ENCODE assay signal across 1 cellular context in the genomic region with DNA sequence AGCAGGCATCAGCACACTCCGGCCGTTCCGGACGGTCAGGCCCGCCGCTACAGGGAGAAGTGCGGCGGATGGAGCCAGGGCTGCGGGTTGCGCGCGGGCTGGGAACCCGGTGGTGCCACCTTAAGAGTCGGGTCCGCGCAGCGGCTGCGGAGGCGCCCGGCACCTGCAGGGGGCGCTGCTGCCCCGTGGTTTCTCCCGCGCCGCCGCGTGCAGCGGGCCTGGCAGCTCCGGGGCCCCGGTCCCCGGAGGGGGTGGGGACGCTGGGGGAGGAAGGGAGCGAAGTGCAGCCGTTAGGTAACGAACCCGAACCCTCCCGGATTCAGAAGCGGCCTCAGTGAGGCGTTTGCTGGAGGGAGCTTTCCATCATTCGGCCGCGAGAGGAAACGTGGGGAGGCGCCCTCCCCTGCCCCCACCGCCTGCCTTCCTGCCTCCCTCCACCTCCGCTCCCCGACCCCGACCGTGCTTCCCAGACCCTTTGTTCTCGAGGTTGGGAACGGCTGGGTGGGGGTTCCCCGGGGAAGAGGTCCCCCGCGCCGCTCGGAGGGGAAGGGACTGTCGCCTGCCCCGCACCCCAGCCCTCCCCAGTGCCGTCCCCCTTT.
A peak's percentile ranks its signal among the peaks of the same experiment; 100 is the strongest.
TF ChIP-seq lines count a peak whose summit lies in the region.

No MANE protein-coding gene starts in this region.

TF ChIP-seq in K562, 482 proteins besides CTCF, POLR2A, EP300 and RAD21 (continued from another document and continues in another):
- TF ChIP-seq, protein P1, sequence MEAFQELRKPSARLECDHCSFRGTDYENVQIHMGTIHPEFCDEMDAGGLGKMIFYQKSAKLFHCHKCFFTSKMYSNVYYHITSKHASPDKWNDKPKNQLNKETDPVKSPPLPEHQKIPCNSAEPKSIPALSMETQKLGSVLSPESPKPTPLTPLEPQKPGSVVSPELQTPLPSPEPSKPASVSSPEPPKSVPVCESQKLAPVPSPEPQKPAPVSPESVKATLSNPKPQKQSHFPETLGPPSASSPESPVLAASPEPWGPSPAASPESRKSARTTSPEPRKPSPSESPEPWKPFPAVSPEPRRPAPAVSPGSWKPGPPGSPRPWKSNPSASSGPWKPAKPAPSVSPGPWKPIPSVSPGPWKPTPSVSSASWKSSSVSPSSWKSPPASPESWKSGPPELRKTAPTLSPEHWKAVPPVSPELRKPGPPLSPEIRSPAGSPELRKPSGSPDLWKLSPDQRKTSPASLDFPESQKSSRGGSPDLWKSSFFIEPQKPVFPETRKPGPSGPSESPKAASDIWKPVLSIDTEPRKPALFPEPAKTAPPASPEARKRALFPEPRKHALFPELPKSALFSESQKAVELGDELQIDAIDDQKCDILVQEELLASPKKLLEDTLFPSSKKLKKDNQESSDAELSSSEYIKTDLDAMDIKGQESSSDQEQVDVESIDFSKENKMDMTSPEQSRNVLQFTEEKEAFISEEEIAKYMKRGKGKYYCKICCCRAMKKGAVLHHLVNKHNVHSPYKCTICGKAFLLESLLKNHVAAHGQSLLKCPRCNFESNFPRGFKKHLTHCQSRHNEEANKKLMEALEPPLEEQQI (IDR thresholded peaks at IDR 0.05) = no peak
- TF ChIP-seq, protein P2, sequence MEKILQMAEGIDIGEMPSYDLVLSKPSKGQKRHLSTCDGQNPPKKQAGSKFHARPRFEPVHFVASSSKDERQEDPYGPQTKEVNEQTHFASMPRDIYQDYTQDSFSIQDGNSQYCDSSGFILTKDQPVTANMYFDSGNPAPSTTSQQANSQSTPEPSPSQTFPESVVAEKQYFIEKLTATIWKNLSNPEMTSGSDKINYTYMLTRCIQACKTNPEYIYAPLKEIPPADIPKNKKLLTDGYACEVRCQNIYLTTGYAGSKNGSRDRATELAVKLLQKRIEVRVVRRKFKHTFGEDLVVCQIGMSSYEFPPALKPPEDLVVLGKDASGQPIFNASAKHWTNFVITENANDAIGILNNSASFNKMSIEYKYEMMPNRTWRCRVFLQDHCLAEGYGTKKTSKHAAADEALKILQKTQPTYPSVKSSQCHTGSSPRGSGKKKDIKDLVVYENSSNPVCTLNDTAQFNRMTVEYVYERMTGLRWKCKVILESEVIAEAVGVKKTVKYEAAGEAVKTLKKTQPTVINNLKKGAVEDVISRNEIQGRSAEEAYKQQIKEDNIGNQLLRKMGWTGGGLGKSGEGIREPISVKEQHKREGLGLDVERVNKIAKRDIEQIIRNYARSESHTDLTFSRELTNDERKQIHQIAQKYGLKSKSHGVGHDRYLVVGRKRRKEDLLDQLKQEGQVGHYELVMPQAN (IDR thresholded peaks at IDR 0.05; ENCODE audit: borderline replicate concordance) = 0 out of 2 replicates have a peak, but pooled peaks have one; percentile 47
- TF ChIP-seq EHMT2 (IDR thresholded peaks at IDR 0.05) (no peak), CXXC5 (CRISPR knock-in tag; IDR thresholded peaks at IDR 0.05) (peak; percentile 79), SAFB (IDR thresholded peaks at IDR 0.05; ENCODE audit: borderline replicate concordance, low read depth, low read length) (0 out of 2 replicates have a peak, but pooled peaks have one; percentile 26), YBX1 (IDR thresholded peaks at IDR 0.05) (no peak), EWSR1 (IDR thresholded peaks at IDR 0.05; ENCODE audit: borderline replicate concordance, low read depth, partially characterized antibody) (no peak), SOX6 (IDR thresholded peaks at IDR 0.05) (peak; percentile 25; the same call in 1 of the 2 replicates), ZKSCAN3 (CRISPR knock-in tag; IDR thresholded peaks at IDR 0.05) (no peak), ZBTB1 (CRISPR knock-in tag; IDR thresholded peaks at IDR 0.05; ENCODE audit: borderline replicate concordance, low read depth) (no peak), DPF2 (IDR thresholded peaks at IDR 0.05) (no peak), PTBP1 (IDR thresholded peaks at IDR 0.05; ENCODE audit: low read depth, low read length) (no peak), ZNF780A (CRISPR knock-in tag; IDR thresholded peaks at IDR 0.05) (no peak), ZNF586 (CRISPR knock-in tag; conservative IDR thresholded peaks at IDR 0.05) (no peak), PHF8 (IDR thresholded peaks at IDR 0.05; ENCODE audit: borderline replicate concordance, low read length) (peak; percentile 46; the same call in 1 of the 2 replicates), SMAD3 (CRISPR knock-in tag; conservative IDR thresholded peaks at IDR 0.05) (no peak), ZNF174 (CRISPR knock-in tag; IDR thresholded peaks at IDR 0.05) (no peak), ZNF197 (CRISPR knock-in tag; IDR thresholded peaks at IDR 0.05; ENCODE audit: low read depth) (no peak), SAP30 (IDR thresholded peaks at IDR 0.05; ENCODE audit: borderline replicate concordance, insufficient read depth, low read depth, low read length, poor library complexity, severe bottlenecking) (no peak), CBX8 (IDR thresholded peaks at IDR 0.05; ENCODE audit: borderline replicate concordance, extremely low read depth, low read depth, low read length, poor library complexity, severe bottlenecking) (no peak), CBFA2T3 (IDR thresholded peaks at IDR 0.05) (no peak), SUPT5H (IDR thresholded peaks at IDR 0.05) (peak; percentile 53), ZNF57 (CRISPR knock-in tag; IDR thresholded peaks at IDR 0.05) (no peak), KDM1A (IDR thresholded peaks at IDR 0.05) (no peak), ADNP (tag; IDR thresholded peaks at IDR 0.05) (no peak), MEIS2 (IDR thresholded peaks at IDR 0.05; ENCODE audit: partially characterized antibody) (no peak), ZNF217 (CRISPR knock-in tag; IDR thresholded peaks at IDR 0.05) (no peak), HDAC1 (IDR thresholded peaks at IDR 0.05) (no peak; a peak in 1 of 4 replicates), NFRKB (IDR thresholded peaks at IDR 0.05; ENCODE audit: low read depth) (no peak; the same call in 1 of the 2 replicates), SAFB2 (IDR thresholded peaks at IDR 0.05; ENCODE audit: borderline replicate concordance, low read depth, low read length, severe bottlenecking) (no peak), POLR2H (tag; IDR thresholded peaks at IDR 0.05; ENCODE audit: low read depth) (no peak), CREB1 (IDR thresholded peaks at IDR 0.05) (no peak), CREB1 (CRISPR knock-in tag; IDR thresholded peaks at IDR 0.05) (no peak), CCNT2 (IDR thresholded peaks at IDR 0.05; ENCODE audit: borderline replicate concordance, extremely low read depth, insufficient read length, low read depth, low read length) (peak; percentile 90), HEY1 (CRISPR knock-in tag; IDR thresholded peaks at IDR 0.05; ENCODE audit: borderline replicate concordance) (no peak), SNIP1 (IDR thresholded peaks at IDR 0.05; ENCODE audit: low read depth) (no peak), NELFE (IDR thresholded peaks at IDR 0.05; ENCODE audit: insufficient read depth, insufficient read length) (no peak)
- TF ChIP-seq, protein P3, sequence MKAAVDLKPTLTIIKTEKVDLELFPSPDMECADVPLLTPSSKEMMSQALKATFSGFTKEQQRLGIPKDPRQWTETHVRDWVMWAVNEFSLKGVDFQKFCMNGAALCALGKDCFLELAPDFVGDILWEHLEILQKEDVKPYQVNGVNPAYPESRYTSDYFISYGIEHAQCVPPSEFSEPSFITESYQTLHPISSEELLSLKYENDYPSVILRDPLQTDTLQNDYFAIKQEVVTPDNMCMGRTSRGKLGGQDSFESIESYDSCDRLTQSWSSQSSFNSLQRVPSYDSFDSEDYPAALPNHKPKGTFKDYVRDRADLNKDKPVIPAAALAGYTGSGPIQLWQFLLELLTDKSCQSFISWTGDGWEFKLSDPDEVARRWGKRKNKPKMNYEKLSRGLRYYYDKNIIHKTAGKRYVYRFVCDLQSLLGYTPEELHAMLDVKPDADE (conservative IDR thresholded peaks at IDR 0.05; ENCODE audit: control insufficient read depth, low read depth, low read length) = no peak; the same call in 1 of the 2 replicates
- TF ChIP-seq, protein P4, sequence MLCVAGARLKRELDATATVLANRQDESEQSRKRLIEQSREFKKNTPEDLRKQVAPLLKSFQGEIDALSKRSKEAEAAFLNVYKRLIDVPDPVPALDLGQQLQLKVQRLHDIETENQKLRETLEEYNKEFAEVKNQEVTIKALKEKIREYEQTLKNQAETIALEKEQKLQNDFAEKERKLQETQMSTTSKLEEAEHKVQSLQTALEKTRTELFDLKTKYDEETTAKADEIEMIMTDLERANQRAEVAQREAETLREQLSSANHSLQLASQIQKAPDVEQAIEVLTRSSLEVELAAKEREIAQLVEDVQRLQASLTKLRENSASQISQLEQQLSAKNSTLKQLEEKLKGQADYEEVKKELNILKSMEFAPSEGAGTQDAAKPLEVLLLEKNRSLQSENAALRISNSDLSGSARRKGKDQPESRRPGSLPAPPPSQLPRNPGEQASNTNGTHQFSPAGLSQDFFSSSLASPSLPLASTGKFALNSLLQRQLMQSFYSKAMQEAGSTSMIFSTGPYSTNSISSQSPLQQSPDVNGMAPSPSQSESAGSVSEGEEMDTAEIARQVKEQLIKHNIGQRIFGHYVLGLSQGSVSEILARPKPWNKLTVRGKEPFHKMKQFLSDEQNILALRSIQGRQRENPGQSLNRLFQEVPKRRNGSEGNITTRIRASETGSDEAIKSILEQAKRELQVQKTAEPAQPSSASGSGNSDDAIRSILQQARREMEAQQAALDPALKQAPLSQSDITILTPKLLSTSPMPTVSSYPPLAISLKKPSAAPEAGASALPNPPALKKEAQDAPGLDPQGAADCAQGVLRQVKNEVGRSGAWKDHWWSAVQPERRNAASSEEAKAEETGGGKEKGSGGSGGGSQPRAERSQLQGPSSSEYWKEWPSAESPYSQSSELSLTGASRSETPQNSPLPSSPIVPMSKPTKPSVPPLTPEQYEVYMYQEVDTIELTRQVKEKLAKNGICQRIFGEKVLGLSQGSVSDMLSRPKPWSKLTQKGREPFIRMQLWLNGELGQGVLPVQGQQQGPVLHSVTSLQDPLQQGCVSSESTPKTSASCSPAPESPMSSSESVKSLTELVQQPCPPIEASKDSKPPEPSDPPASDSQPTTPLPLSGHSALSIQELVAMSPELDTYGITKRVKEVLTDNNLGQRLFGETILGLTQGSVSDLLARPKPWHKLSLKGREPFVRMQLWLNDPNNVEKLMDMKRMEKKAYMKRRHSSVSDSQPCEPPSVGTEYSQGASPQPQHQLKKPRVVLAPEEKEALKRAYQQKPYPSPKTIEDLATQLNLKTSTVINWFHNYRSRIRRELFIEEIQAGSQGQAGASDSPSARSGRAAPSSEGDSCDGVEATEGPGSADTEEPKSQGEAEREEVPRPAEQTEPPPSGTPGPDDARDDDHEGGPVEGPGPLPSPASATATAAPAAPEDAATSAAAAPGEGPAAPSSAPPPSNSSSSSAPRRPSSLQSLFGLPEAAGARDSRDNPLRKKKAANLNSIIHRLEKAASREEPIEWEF (CRISPR knock-in tag; IDR thresholded peaks at IDR 0.05) = no peak
- TF ChIP-seq, protein P5, sequence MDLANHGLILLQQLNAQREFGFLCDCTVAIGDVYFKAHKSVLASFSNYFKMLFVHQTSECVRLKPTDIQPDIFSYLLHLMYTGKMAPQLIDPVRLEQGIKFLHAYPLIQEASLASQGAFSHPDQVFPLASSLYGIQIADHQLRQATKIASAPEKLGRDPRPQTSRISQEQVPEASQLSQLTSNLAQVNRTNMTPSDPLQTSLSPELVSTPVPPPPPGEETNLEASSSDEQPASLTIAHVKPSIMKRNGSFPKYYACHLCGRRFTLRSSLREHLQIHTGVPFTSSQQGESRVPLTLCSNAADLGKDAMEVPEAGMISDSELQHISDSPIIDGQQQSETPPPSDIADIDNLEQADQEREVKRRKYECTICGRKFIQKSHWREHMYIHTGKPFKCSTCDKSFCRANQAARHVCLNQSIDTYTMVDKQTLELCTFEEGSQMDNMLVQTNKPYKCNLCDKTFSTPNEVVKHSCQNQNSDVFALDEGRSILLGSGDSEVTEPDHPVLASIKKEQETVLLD (IDR thresholded peaks at IDR 0.05) = no peak
- TF ChIP-seq, protein P6, sequence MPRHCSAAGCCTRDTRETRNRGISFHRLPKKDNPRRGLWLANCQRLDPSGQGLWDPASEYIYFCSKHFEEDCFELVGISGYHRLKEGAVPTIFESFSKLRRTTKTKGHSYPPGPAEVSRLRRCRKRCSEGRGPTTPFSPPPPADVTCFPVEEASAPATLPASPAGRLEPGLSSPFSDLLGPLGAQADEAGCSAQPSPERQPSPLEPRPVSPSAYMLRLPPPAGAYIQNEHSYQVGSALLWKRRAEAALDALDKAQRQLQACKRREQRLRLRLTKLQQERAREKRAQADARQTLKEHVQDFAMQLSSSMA (CRISPR knock-in tag; IDR thresholded peaks at IDR 0.05) = no peak
- TF ChIP-seq, protein P7, sequence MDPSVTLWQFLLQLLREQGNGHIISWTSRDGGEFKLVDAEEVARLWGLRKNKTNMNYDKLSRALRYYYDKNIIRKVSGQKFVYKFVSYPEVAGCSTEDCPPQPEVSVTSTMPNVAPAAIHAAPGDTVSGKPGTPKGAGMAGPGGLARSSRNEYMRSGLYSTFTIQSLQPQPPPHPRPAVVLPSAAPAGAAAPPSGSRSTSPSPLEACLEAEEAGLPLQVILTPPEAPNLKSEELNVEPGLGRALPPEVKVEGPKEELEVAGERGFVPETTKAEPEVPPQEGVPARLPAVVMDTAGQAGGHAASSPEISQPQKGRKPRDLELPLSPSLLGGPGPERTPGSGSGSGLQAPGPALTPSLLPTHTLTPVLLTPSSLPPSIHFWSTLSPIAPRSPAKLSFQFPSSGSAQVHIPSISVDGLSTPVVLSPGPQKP (CRISPR knock-in tag; IDR thresholded peaks at IDR 0.05) = no peak
- TF ChIP-seq, protein P8, sequence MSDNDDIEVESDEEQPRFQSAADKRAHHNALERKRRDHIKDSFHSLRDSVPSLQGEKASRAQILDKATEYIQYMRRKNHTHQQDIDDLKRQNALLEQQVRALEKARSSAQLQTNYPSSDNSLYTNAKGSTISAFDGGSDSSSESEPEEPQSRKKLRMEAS (CRISPR knock-in tag; IDR thresholded peaks at IDR 0.05) = peak; percentile 89
- TF ChIP-seq, protein P9, sequence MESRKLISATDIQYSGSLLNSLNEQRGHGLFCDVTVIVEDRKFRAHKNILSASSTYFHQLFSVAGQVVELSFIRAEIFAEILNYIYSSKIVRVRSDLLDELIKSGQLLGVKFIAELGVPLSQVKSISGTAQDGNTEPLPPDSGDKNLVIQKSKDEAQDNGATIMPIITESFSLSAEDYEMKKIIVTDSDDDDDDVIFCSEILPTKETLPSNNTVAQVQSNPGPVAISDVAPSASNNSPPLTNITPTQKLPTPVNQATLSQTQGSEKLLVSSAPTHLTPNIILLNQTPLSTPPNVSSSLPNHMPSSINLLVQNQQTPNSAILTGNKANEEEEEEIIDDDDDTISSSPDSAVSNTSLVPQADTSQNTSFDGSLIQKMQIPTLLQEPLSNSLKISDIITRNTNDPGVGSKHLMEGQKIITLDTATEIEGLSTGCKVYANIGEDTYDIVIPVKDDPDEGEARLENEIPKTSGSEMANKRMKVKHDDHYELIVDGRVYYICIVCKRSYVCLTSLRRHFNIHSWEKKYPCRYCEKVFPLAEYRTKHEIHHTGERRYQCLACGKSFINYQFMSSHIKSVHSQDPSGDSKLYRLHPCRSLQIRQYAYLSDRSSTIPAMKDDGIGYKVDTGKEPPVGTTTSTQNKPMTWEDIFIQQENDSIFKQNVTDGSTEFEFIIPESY (CRISPR knock-in tag; IDR thresholded peaks at IDR 0.05) = peak; percentile 87
- TF ChIP-seq, protein P10, sequence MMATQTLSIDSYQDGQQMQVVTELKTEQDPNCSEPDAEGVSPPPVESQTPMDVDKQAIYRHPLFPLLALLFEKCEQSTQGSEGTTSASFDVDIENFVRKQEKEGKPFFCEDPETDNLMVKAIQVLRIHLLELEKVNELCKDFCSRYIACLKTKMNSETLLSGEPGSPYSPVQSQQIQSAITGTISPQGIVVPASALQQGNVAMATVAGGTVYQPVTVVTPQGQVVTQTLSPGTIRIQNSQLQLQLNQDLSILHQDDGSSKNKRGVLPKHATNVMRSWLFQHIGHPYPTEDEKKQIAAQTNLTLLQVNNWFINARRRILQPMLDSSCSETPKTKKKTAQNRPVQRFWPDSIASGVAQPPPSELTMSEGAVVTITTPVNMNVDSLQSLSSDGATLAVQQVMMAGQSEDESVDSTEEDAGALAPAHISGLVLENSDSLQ (IDR thresholded peaks at IDR 0.05) = no peak
